21 cellular contexts compared by ENCODE assay signal in the genomic region with DNA sequence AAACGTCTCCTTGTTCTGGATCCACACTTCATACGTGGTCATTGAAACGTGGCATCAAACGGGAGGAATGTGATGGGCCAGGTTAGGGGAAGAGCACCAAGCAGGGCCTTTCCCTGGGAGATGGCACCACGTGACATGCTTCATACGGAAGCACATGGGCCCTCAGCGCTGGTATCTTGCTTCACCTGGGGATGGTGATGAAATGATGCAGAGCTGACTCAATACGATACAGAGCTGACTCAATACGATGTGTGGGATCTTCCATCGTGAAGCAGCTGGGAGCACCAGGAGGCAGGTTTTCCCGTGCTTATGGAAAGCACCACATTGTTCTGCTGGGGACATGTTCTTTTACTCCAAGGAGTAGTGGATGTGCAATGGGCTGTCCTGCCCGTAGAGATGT. TPM values are rescaled to one million over a fixed set of nuclear protein-coding genes. Genes with fewer than 3 reads are reported as not detected.
A peak's percentile ranks its signal among the peaks of the same experiment; 100 is the strongest.
DNase-seq lines count a peak whose midpoint lies in the region; FAIRE-seq and TF ChIP-seq lines count a peak whose summit lies in the region.
"Had no signal": no experiment of that assay in that cellular context is flagged by ENCODE, and none has a peak within 500 bp of the region (broad histone marks: within the 10 kb centered on the region; RNA-seq: fewer than 3 reads in every experiment).

No MANE protein-coding gene starts in this region.

- no peak for FAIRE-seq in bronchial epithelial cell (lab: Jason Lieb, UNC)
- FAIRE-seq: colon had no signal

- TF ChIP-seq CTCF in bronchial epithelial cell (IDR thresholded peaks at IDR 0.05; ENCODE audit: insufficient read depth, low read length, severe bottlenecking) (no peak), uterus (IDR thresholded peaks at IDR 0.05) (no peak)

- no peaks in the 10 kb centered on the region for H3K9me3 ChIP-seq in uterus
- H3K9me3 ChIP-seq: BE2C, suprapubic skin had no signal

- H3K36me3 ChIP-seq in bronchial epithelial cell (ENCODE audit: control insufficient read depth, insufficient read depth, low read length) (no peaks in the 10 kb centered on the region), uterus (no peaks in the 10 kb centered on the region)
- H3K36me3 ChIP-seq: BE2C, suprapubic skin had no signal

- peaks cover 1% of the 10 kb centered on the region for H3K27me3 ChIP-seq in bronchial epithelial cell (ENCODE audit: control insufficient read depth, insufficient read depth, low read length)
- H3K27me3 ChIP-seq in uterus, result no peaks in the 10 kb centered on the region

- intact Hi-C loops in uterus (cut with DNase I; ENCODE audit: low total_unique reads), result no loop called here

- no peak overlapping the region for H3K4me3 ChIP-seq in bronchial epithelial cell (ENCODE audit: low read depth, low read length)
- H3K4me3 ChIP-seq in uterus, result no peak overlapping the region
- H3K4me3 ChIP-seq: GM23338, suprapubic skin had no signal

- no peak for TF ChIP-seq POLR2A in uterus (IDR thresholded peaks at IDR 0.05)

- peak overlapping the region; percentile 65 to 83 for H3K27ac ChIP-seq in uterus
- H3K27ac ChIP-seq: epithelial cell of prostate, suprapubic skin had no signal

- peak; percentile 45 for DNase-seq in stimulated activated CD4-positive, alpha-beta T cell treated with anti-CD3 and anti-CD28 coated beads, Interleukin-15, amount 100 ng/mL, for 24 hours
- DNase-seq in stimulated activated CD4-positive, alpha-beta T cell treated with anti-CD3 and anti-CD28 coated beads, Interleukin-4, amount 100 ng/mL, for 24 hours, result no peak
- DNase-seq in HPDE6-E6E7 (ENCODE audit: extremely low spot score), result peak; percentile 26
- DNase-seq in bronchial epithelial cell (ENCODE audit: low read depth), result peak; percentile 7
- DNase-seq in uterus, result no peak
- DNase-seq in T-helper 9 cell, result no peak
- DNase-seq in AML-193 (lab: John Stamatoyannopoulos, UW), result no peak
- no peak for DNase-seq in SKM-1 (lab: John Stamatoyannopoulos, UW; ENCODE audit: unreplicated experiment)
- DNase-seq: activated B cell treated with CpG ODN at 0.5 μM for 24 hours, amniotic stem cell, BE2C, DMS153, immature natural killer cell, MV-4-11, NCI-H82, retina, RPMI8226 had no signal

- H3K4me1 ChIP-seq in uterus, result no peaks in the 10 kb centered on the region
- H3K4me1 ChIP-seq: BE2C had no signal

RNA-seq across cellular contexts. Expression of gene TAGAP, which starts 22.5 kb away (rescaled TPM):
- total RNA-seq in bronchial epithelial cell (under 0.01 TPM in 2 replicates), uterus (1 to 10 TPM; 1.7 to 8.5 (median 3.3) TPM)
- total RNA-seq: GM23338 had no signal

Comparison
In these comparisons a context has a peak if more than half of its experiments do, and no peak if none do; other contexts are left out.
1. DNase-seq: peak in stimulated activated CD4-positive, alpha-beta T cell treated with anti-CD3 and anti-CD28 coated beads, Interleukin-15, amount 100 ng/mL, for 24 hours (single experiment), HPDE6-E6E7 (single experiment) and bronchial epithelial cell (single experiment); none in stimulated activated CD4-positive, alpha-beta T cell treated with anti-CD3 and anti-CD28 coated beads, Interleukin-4, amount 100 ng/mL, for 24 hours (single experiment), uterus (0 of 2), T-helper 9 cell (single experiment), AML-193 (0 of 2) and SKM-1 (single experiment).